Comparison of ENCODE assay signal across 8 cellular contexts in genomic region chr3:193593666-193594025, GRCh38. TPM values are rescaled to one million over a fixed set of nuclear protein-coding genes. Genes with fewer than 3 reads are reported as not detected.
DNase-seq lines count a peak whose midpoint lies in the region; ATAC-seq and TF ChIP-seq lines count a peak whose summit lies in the region.

No MANE protein-coding gene starts in this region.

- H3K9me3 ChIP-seq in RWPE2 (ENCODE audit: severe bottlenecking) (no peaks in the 10 kb centered on the region), spleen (no peaks in the 10 kb centered on the region)

- peak; percentile 33 to 43 for DNase-seq in NCI-H524 (lab: John Stamatoyannopoulos, UW)
- DNase-seq in NCI-H524 treated with DMSO at 0.1 percent for 48 hours (lab: John Stamatoyannopoulos, UW): no peak
- DNase-seq in RWPE2 (ENCODE audit: low spot score): no peak
- DNase-seq in amniotic stem cell (lab: John Stamatoyannopoulos, UW): peak; percentile 20
- DNase-seq in spleen: no peak
- DNase-seq in epidermal melanocyte (ENCODE audit: insufficient read length, low spot score): no peak

- H3K27me3 ChIP-seq in RWPE2 (ENCODE audit: insufficient read depth, poor library complexity, severe bottlenecking) (no peaks in the 10 kb centered on the region), spleen (replicated peaks in 1 of 7) (no peaks in the 10 kb centered on the region)

- no peak for TF ChIP-seq POLR2A in spleen (IDR thresholded peaks at IDR 0.05)

- ATAC-seq in HG03159 (IDR thresholded peaks at IDR 0.05; ENCODE audit: unreplicated experiment): peak; percentile 38
- no peak; the same call in none of the 3 replicates for ATAC-seq in RWPE2 (ENCODE audit: low read depth)

- H3K4me1 ChIP-seq in RWPE2 (ENCODE audit: insufficient read depth, poor library complexity, severe bottlenecking) (peaks cover 15% of the 10 kb centered on the region), spleen (peaks cover 23 to 62% (median 43%) of the 10 kb centered on the region in 6 donors)

- 0 to 1% (median 1%) methylated on average over 11 of the region's 11 CpGs for WGBS in spleen, 5 donors

- H3K36me3 ChIP-seq in RWPE2 (ENCODE audit: low read depth) (peaks cover 15% of the 10 kb centered on the region), spleen (peaks cover 0 to 24% (median 5%) of the 10 kb centered on the region in 6 donors)

- intact Hi-C loops in spleen (cut with DNase I; ENCODE audit: low total_unique reads): no loop called here

- H3K27ac ChIP-seq in RWPE2 (ENCODE audit: poor library complexity, severe bottlenecking): peak overlapping the region; percentile 57
- H3K27ac ChIP-seq in spleen: peak overlapping the region; percentile 80 to 93 (median 90)

- H3K4me3 ChIP-seq in RWPE2 (ENCODE audit: severe bottlenecking): peak overlapping the region; percentile 75
- peak overlapping the region; percentile 89 for H3K4me3 ChIP-seq in iPS-11a (ENCODE audit: low read depth, low read length)
- peak overlapping the region; percentile 47 to 96 (median 85) for H3K4me3 ChIP-seq in spleen

- TF ChIP-seq CTCF in RWPE2 (IDR thresholded peaks at IDR 0.05; ENCODE audit: poor library complexity, severe bottlenecking) (no peak), spleen (IDR thresholded peaks at IDR 0.05 in 8 of 11, conservative IDR thresholded peaks at IDR 0.05 in 3 of 11) (no peak)

RNA-seq across cellular contexts. Expression of gene OPA1, which starts 0.6 kb away (rescaled TPM):
- total RNA-seq in spleen: 10 to 100 TPM; 42.9 to 58.2 (median 52.7) TPM
- polyA plus RNA-seq in spleen: 10 to 100 TPM in 2 of 3 donors, 1 to 10 TPM in 1; 9.8 to 12.5 (median 11.4) TPM

RNA-seq across cellular contexts. Expression of gene ATP13A4, which starts 39.0 kb away (rescaled TPM):
- total RNA-seq in spleen: 1 to 10 TPM in 6 of 7 donors, under 1 TPM in 1; 0.27 to 8.4 (median 1.6) TPM
- polyA plus RNA-seq in spleen: under 1 TPM; 0.24 to 0.76 (median 0.70) TPM

Comparison
In these comparisons a context has a peak if more than half of its experiments do, and no peak if none do; other contexts are left out.
1. DNase-seq: peak in NCI-H524 (2 of 2) and amniotic stem cell (single experiment); none in NCI-H524 treated with DMSO at 0.1 percent for 48 hours (single experiment), RWPE2 (single experiment), spleen (single experiment) and epidermal melanocyte (single experiment).
2. Peak in every context shown above with its lines, with median percentiles within 50 percentile points of each other: H3K4me3 ChIP-seq.